In genomic region chr11:68524681-68525080, GRCh38 we compare ENCODE assay signal across 1 cellular context.
TF ChIP-seq lines count a peak whose summit lies in the region.

No MANE protein-coding gene starts in this region.

TF ChIP-seq in SK-N-SH, 30 proteins besides CTCF, POLR2A, EP300 and RAD21 (continued from another document):
- TF ChIP-seq TCF12 (IDR thresholded peaks at IDR 0.05): peak; percentile 44; the same call in 1 of the 2 replicates
- TF ChIP-seq USF1 (IDR thresholded peaks at IDR 0.05; ENCODE audit: borderline replicate concordance, low read depth): no peak
- no peak for TF ChIP-seq SIN3A (IDR thresholded peaks at IDR 0.05; ENCODE audit: borderline replicate concordance, low read depth, low read length)
- no peak for TF ChIP-seq RCOR1 (IDR thresholded peaks at IDR 0.05; ENCODE audit: low read length)
- TF ChIP-seq FOXJ3 (CRISPR knock-in tag; IDR thresholded peaks at IDR 0.05): no peak
- no peak for TF ChIP-seq TEAD4 (IDR thresholded peaks at IDR 0.05; ENCODE audit: borderline replicate concordance, insufficient read depth)
- no peak for TF ChIP-seq FOSL2 (IDR thresholded peaks at IDR 0.05; ENCODE audit: borderline replicate concordance, low read depth)
- TF ChIP-seq MXI1 (IDR thresholded peaks at IDR 0.05; ENCODE audit: low read depth, low read length): peak; percentile 62; the same call in 1 of the 2 replicates
- no peak for TF ChIP-seq ZBTB33 (IDR thresholded peaks at IDR 0.05; ENCODE audit: borderline replicate concordance, low read depth)
- no peak for TF ChIP-seq MAX (IDR thresholded peaks at IDR 0.05; ENCODE audit: low read depth)
- TF ChIP-seq JUND (IDR thresholded peaks at IDR 0.05): no peak
- no peak for TF ChIP-seq EZH2phosphoT487 (IDR thresholded peaks at IDR 0.05; ENCODE audit: borderline replicate concordance, low read depth)
